Comparison of ENCODE assay signal across 1 cellular context in genomic region chrY:19220784-19221183, GRCh38.
TF ChIP-seq lines count a peak whose summit lies in the region.

No MANE protein-coding gene starts in this region.

TF ChIP-seq in GM23338, 12 proteins besides CTCF, POLR2A, EP300 and RAD21 (continued from another document):
- TF ChIP-seq REST (IDR thresholded peaks at IDR 0.05; ENCODE audit: unreplicated experiment) (no peak), CREB1 (CRISPR knock-in tag; IDR thresholded peaks at IDR 0.05; ENCODE audit: low read depth) (no peak), EZH2phosphoT487 (IDR thresholded peaks at IDR 0.05; ENCODE audit: unreplicated experiment) (no peak), NANOG (IDR thresholded peaks at IDR 0.05; ENCODE audit: borderline replicate concordance) (no peak), EZH2 (IDR thresholded peaks at IDR 0.05; ENCODE audit: low read depth, unreplicated experiment) (no peak), ETS1 (IDR thresholded peaks at IDR 0.05) (no peak), ZNF114 (CRISPR knock-in tag; IDR thresholded peaks at IDR 0.05) (no peak), JUNB (IDR thresholded peaks at IDR 0.05; ENCODE audit: unreplicated experiment) (no peak)
